In the genomic region with DNA sequence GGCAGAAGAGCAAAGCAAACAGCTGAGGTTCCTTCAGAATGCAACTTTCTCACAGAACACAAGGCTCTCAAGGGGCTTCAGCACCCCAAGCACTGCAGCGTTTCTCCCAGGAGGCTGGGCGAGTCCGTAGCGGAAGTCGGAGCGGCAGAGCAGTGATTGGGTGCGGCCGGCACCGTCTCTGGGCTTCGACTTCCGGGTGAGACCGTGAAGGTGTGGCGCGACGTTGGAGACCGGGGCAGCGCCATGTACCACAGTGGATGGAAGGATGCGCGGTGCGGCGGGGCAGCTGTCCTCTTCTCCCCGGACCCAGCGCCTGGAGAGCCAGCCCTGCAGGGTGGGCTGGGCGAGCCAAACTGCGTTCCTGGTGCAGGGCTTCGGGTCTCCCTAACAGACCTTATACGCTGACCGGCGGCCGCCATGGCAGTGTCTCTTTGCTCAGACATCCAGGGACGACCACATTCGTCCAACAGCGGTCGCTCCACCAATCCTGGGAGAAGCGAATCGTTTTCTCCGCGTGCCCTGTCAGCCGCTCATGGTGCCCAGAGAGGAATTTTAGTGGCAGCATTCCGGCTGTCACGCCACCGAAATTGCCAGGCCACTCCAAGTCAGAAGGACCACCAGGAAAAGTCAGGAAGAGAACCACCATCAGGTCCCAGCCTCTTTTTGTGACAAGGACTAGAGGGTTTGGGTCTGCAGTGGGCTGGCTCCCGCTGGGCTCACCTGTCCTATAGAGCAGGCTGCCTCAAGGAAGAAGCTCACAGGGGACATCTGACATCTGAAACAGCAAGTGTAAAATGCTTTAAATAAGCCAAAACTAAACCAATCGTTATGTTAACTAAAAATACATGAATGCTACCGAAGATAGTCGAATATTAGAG, we compare ENCODE assay signal across 8 cellular contexts. TPM values are rescaled to one million over a fixed set of nuclear protein-coding genes. Genes with fewer than 3 reads are reported as not detected.
A peak's percentile ranks its signal among the peaks of the same experiment; 100 is the strongest.
DNase-seq lines count a peak whose midpoint lies in the region; ATAC-seq and TF ChIP-seq lines count a peak whose summit lies in the region.

No MANE protein-coding gene starts in this region.

- no peaks in the 10 kb centered on the region for H3K4me1 ChIP-seq in HEK293 (ENCODE audit: control insufficient read depth, insufficient read depth, low read length)

- H3K27me3 ChIP-seq in GM06990 (replicated peaks; ENCODE audit: control insufficient read depth, insufficient read depth, low read length), result no peaks in the 10 kb centered on the region

- CTCF ChIA-PET in HEK293 (lab: Yijun Ruan, JAX), result interaction anchor here (0.6 to 1.3 kb wide), 4 partner anchors 21 to 178 kb away, joined by 3 to 5 read pairs (median 4); no protein-coding TSS in a partner anchor

- intact Hi-C loops in left colon (cut with DNase I, micrococcal nuclease), result no loop called here

- H3K4me3 ChIP-seq in GM06990 (replicated peaks; ENCODE audit: low read depth, low read length), result peak overlapping the region; percentile 85
- H3K4me3 ChIP-seq in HEK293 (ENCODE audit: low read depth, low read length), result peak overlapping the region; percentile 53
- H3K4me3 ChIP-seq in choroid plexus epithelial cell (ENCODE audit: low read depth, low read length), result peak overlapping the region; percentile 87

- H3K36me3 ChIP-seq in GM06990 (ENCODE audit: control insufficient read depth, insufficient read depth, low read length), result no peaks in the 10 kb centered on the region
- H3K36me3 ChIP-seq in HEK293 (ENCODE audit: control insufficient read depth in 2 of 2, insufficient read depth in 1 of 2, low read length in 2 of 2), result no peaks in the 10 kb centered on the region; a peak in 1 of 3 replicates

- no peaks in the 10 kb centered on the region for H3K9me3 ChIP-seq in HEK293 (ENCODE audit: control insufficient read depth, insufficient read depth, low read depth, low read length)

- H3K27ac ChIP-seq in HEK293 (ENCODE audit: extremely low read depth, low read depth, low read length), result no peak overlapping the region; the same call in 1 of the 2 replicates

- TF ChIP-seq CTCF in GM06990 (IDR thresholded peaks at IDR 0.05; ENCODE audit: insufficient read depth, low read length, poor library complexity, severe bottlenecking) (no peak), HEK293 (tag by site-specific recombination; IDR thresholded peaks at IDR 0.05) (peak; percentile 48; the same call in 1 of the 2 replicates), choroid plexus epithelial cell (conservative IDR thresholded peaks at IDR 0.05; ENCODE audit: low read depth, low read length) (no peak)

- POLR2A ChIA-PET in HEK293 (lab: Yijun Ruan, JAX), result interaction anchor here (0.7 to 0.9 kb wide), 2 partner anchors 11 to 156 kb away, joined by 3 read pairs; partner anchors contain the start of gene TMEM192

- DNase-seq in GM06990 (ENCODE audit: extremely low read depth, insufficient read length) (peak; percentile 80), NCI-H1930 (lab: John Stamatoyannopoulos, UW) (peak; percentile 64 to 80), choroid plexus epithelial cell (ENCODE audit: low read depth) (peak; percentile 80), left colon (peak; percentile 83 to 91)
- peak; percentile 52 to 62 for DNase-seq in activated CD4-positive, alpha-beta T cell treated with anti-CD3 and anti-CD28 coated beads for 24 hours (ENCODE audit: low read depth in 2 of 2)
- peak; percentile 75 to 81 for DNase-seq in stimulated activated CD4-positive, alpha-beta T cell treated with anti-CD3 and anti-CD28 coated beads, Interleukin-2, amount 100 ng/mL, for 24 hours

- peak; percentile 100 for ATAC-seq in left colon
- ATAC-seq in GM18519 (IDR thresholded peaks at IDR 0.05; ENCODE audit: low FRiP score, unreplicated experiment), result no peak

TF ChIP-seq in HEK293, 187 proteins besides CTCF, POLR2A, EP300 and RAD21 (continues in another document):
- peak; percentile 42; the same call in 1 of the 2 replicates for TF ChIP-seq KLF1 (tag by site-specific recombination; IDR thresholded peaks at IDR 0.05)
- TF ChIP-seq KLF8 (tag by site-specific recombination; IDR thresholded peaks at IDR 0.05), result peak; percentile 69; the same call in 1 of the 2 replicates
- TF ChIP-seq REPIN1 (tag by site-specific recombination; IDR thresholded peaks at IDR 0.05; ENCODE audit: low read depth), result no peak
- no peak for TF ChIP-seq OVOL3 (tag by site-specific recombination; IDR thresholded peaks at IDR 0.05)
- no peak for TF ChIP-seq ZFP3 (tag by site-specific recombination; IDR thresholded peaks at IDR 0.05; ENCODE audit: low read depth)
- TF ChIP-seq ZNF292 (tag by site-specific recombination; IDR thresholded peaks at IDR 0.05; ENCODE audit: borderline replicate concordance, low read depth), result no peak
- peak; percentile 76 for TF ChIP-seq SP2 (tag by site-specific recombination; IDR thresholded peaks at IDR 0.05)
- TF ChIP-seq ZXDB (tag by site-specific recombination; IDR thresholded peaks at IDR 0.05), result peak; percentile 31; the same call in 1 of the 2 replicates
- TF ChIP-seq ZNF501 (tag by site-specific recombination; IDR thresholded peaks at IDR 0.05), result 0 out of 2 replicates have a peak, but pooled peaks have one; percentile 53
- peak; percentile 81 for TF ChIP-seq YY2 (tag by site-specific recombination; IDR thresholded peaks at IDR 0.05)
- TF ChIP-seq PRDM10 (tag by site-specific recombination; IDR thresholded peaks at IDR 0.05), result no peak
- TF ChIP-seq ZNF792 (tag by site-specific recombination; IDR thresholded peaks at IDR 0.05), result no peak
- no peak for TF ChIP-seq ZNF426 (tag by site-specific recombination; IDR thresholded peaks at IDR 0.05)
- TF ChIP-seq ZSCAN30 (tag by site-specific recombination; IDR thresholded peaks at IDR 0.05), result 0 out of 2 replicates have a peak, but pooled peaks have one; percentile 23
- TF ChIP-seq HIC1 (tag by site-specific recombination; IDR thresholded peaks at IDR 0.05), result no peak
- TF ChIP-seq, protein P1, sequence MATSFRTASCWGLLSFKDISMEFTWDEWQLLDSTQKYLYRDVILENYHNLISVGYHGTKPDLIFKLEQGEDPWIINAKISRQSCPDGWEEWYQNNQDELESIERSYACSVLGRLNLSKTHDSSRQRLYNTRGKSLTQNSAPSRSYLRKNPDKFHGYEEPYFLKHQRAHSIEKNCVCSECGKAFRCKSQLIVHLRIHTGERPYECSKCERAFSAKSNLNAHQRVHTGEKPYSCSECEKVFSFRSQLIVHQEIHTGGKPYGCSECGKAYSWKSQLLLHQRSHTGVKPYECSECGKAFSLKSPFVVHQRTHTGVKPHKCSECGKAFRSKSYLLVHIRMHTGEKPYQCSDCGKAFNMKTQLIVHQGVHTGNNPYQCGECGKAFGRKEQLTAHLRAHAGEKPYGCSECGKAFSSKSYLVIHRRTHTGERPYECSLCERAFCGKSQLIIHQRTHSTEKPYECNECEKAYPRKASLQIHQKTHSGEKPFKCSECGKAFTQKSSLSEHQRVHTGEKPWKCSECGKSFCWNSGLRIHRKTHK (tag by site-specific recombination; IDR thresholded peaks at IDR 0.05), result no peak
- no peak; the same call in 1 of the 2 replicates for TF ChIP-seq ZNF76 (tag by site-specific recombination; IDR thresholded peaks at IDR 0.05; ENCODE audit: borderline replicate concordance, low read depth)
- TF ChIP-seq TCF7L2 (IDR thresholded peaks at IDR 0.05; ENCODE audit: borderline replicate concordance, low read depth, low read length), result no peak
- peak; percentile 42; the same call in 1 of the 2 replicates for TF ChIP-seq KLF7 (tag by site-specific recombination; IDR thresholded peaks at IDR 0.05; ENCODE audit: borderline replicate concordance)
- TF ChIP-seq ZNF544 (tag by site-specific recombination; IDR thresholded peaks at IDR 0.05), result no peak

RNA-seq across cellular contexts. Expression of gene TRIM61, which starts 20.5 kb away (rescaled TPM):
- under 1 TPM in 1 of 2 donors, not detected in 1; 0.20 TPM for total RNA-seq in left colon
